Comparison of ENCODE assay signal across 1 cellular context in genomic region chr3:171458056-171458856, GRCh38.
TF ChIP-seq lines count a peak whose summit lies in the region.

No MANE protein-coding gene starts in this region.

TF ChIP-seq in HCT116, 20 proteins besides CTCF, POLR2A, EP300 and RAD21 (continued from another document):
- TF ChIP-seq FOSL1 (IDR thresholded peaks at IDR 0.05; ENCODE audit: low read depth) (no peak), SIN3A (IDR thresholded peaks at IDR 0.05; ENCODE audit: low read depth) (no peak), EZH2 (IDR thresholded peaks at IDR 0.05) (no peak), ZBTB33 (IDR thresholded peaks at IDR 0.05; ENCODE audit: extremely low read depth, insufficient replicate concordance, low read length) (no peak), JUND (IDR thresholded peaks at IDR 0.05) (no peak), ZFX (IDR thresholded peaks at IDR 0.05) (no peak), EGR1 (IDR thresholded peaks at IDR 0.05; ENCODE audit: low read depth) (no peak), SRF (IDR thresholded peaks at IDR 0.05; ENCODE audit: low read depth) (no peak), POLR2AphosphoS5 (IDR thresholded peaks at IDR 0.05; ENCODE audit: low read depth, low read length) (no peak), EZH2phosphoT487 (IDR thresholded peaks at IDR 0.05; ENCODE audit: borderline replicate concordance) (no peak), CEBPB (IDR thresholded peaks at IDR 0.05; ENCODE audit: low read depth) (no peak)
